In the genomic region with DNA sequence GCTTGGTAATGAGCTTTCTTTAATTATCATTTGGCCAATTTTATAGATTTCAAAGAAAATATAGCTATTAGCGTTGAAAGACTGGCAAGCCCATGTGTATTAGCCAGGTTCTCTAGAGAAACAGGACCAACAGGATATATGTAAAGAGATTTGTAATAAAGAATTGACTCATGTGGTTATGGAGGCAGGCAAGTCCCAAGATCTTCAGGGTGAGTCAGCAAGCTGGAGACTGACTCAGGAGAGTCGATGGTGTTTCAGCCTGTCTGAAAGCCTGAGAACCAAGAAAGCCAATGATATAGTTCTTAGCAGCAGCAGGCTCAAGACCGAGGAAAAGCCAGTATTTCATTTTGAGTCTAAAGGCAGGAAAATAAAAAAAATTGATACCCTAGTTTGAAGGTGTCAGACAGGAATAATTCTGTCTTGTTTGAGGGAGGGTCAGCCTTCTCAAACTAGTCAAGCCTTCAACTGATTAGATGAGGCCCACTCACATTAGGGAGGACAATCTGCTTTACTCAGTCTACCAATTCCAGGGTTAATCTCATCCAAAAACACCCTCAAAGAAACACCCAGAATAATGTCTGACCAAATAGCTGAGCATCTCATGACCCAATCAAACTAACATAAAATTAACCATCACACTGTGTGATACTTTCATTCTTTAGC, we compare ENCODE assay signal across 1 cellular context.
TF ChIP-seq lines count a peak whose summit lies in the region.

No MANE protein-coding gene starts in this region.

TF ChIP-seq in GM23338, 12 proteins besides CTCF, POLR2A, EP300 and RAD21 (continued from another document):
- TF ChIP-seq, protein P1, sequence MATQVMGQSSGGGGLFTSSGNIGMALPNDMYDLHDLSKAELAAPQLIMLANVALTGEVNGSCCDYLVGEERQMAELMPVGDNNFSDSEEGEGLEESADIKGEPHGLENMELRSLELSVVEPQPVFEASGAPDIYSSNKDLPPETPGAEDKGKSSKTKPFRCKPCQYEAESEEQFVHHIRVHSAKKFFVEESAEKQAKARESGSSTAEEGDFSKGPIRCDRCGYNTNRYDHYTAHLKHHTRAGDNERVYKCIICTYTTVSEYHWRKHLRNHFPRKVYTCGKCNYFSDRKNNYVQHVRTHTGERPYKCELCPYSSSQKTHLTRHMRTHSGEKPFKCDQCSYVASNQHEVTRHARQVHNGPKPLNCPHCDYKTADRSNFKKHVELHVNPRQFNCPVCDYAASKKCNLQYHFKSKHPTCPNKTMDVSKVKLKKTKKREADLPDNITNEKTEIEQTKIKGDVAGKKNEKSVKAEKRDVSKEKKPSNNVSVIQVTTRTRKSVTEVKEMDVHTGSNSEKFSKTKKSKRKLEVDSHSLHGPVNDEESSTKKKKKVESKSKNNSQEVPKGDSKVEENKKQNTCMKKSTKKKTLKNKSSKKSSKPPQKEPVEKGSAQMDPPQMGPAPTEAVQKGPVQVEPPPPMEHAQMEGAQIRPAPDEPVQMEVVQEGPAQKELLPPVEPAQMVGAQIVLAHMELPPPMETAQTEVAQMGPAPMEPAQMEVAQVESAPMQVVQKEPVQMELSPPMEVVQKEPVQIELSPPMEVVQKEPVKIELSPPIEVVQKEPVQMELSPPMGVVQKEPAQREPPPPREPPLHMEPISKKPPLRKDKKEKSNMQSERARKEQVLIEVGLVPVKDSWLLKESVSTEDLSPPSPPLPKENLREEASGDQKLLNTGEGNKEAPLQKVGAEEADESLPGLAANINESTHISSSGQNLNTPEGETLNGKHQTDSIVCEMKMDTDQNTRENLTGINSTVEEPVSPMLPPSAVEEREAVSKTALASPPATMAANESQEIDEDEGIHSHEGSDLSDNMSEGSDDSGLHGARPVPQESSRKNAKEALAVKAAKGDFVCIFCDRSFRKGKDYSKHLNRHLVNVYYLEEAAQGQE (IDR thresholded peaks at IDR 0.05; ENCODE audit: unreplicated experiment), result no peak
